Comparison of ENCODE assay signal across 1 cellular context in the genomic region with DNA sequence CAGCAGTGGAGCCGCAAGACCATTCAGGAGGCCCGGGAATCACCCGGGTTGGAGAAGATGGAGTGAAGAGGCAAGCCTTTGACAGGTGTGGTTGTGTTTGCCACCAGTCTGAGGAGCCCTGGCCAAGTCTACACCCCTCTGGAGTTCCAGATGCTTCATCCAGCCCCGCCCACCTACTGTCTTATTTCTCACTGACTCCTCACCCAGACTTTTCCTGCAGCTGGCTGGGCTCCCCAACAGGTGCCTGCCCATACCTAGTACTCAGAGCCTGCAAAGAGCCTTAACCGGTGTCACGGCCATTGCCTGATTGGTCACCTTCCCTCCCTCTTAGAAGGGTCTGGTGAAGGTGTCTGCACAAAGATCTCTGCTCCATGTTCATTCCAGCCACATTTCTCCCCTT.
TF ChIP-seq lines count a peak whose summit lies in the region.

No MANE protein-coding gene starts in this region.

TF ChIP-seq in GM23338, 12 proteins besides CTCF, POLR2A, EP300 and RAD21 (continued from another document):
- no peak for TF ChIP-seq ZNF462 (CRISPR knock-in tag; IDR thresholded peaks at IDR 0.05)
- no peak for TF ChIP-seq ETS1 (IDR thresholded peaks at IDR 0.05)
- TF ChIP-seq NANOG (IDR thresholded peaks at IDR 0.05; ENCODE audit: borderline replicate concordance), result no peak
- TF ChIP-seq POLR2AphosphoS5 (IDR thresholded peaks at IDR 0.05; ENCODE audit: low read depth), result no peak
